Comparison of ENCODE assay signal across 16 cellular contexts in the genomic region with DNA sequence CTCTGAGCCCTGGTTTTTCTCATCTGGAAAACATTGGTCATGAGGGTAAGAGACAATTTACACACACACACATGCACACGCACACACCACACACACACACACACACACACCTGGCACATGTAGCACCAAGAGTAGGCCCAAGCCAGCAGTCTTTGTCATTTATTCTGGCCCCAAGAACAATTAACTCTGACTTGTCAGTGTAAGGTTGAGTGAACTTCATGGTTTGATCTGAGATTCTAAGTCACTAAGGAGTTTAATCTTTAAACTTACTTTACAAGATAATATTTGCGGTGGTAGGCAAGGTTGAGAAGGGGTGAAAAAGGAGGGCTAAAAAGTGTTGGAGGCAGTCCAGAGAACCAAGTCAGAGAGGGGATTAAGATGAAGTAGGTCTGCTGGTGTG. TPM values are rescaled to one million over a fixed set of nuclear protein-coding genes. Genes with fewer than 3 reads are reported as not detected.
A peak's percentile ranks its signal among the peaks of the same experiment; 100 is the strongest.
DNase-seq lines count a peak whose midpoint lies in the region; ATAC-seq, FAIRE-seq and TF ChIP-seq lines count a peak whose summit lies in the region.
"Had no signal": no experiment of that assay in that cellular context is flagged by ENCODE, and none has a peak within 500 bp of the region (broad histone marks: within the 10 kb centered on the region; RNA-seq: fewer than 3 reads in every experiment).

No MANE protein-coding gene starts in this region.

- H3K27me3 Mint-ChIP-seq in stimulated activated memory B cell treated with anti-CD40 and anti-IgM and Interleukin-4, amounts not matched to agents 10 μg/mL and 1 μg/mL and 100 μg/mL, for 72 hours = no peaks in the 10 kb centered on the region

- ATAC-seq in Panc1 (no peak), GM18873 (IDR thresholded peaks at IDR 0.05; ENCODE audit: low FRiP score, unreplicated experiment) (no peak)
- ATAC-seq in stimulated activated memory B cell treated with anti-CD40 and anti-IgM and Interleukin-4, amounts not matched to agents 10 μg/mL and 1 μg/mL and 100 μg/mL, for 72 hours = no peak

- H3K27ac Mint-ChIP-seq in stimulated activated memory B cell treated with anti-CD40 and anti-IgM and Interleukin-4, amounts not matched to agents 10 μg/mL and 1 μg/mL and 100 μg/mL, for 72 hours = peak overlapping the region; percentile 26

- H3K36me3 Mint-ChIP-seq in stimulated activated memory B cell treated with anti-CD40 and anti-IgM and Interleukin-4, amounts not matched to agents 10 μg/mL and 1 μg/mL and 100 μg/mL, for 72 hours = peaks cover 5% of the 10 kb centered on the region

- H3K4me3 Mint-ChIP-seq in stimulated activated memory B cell treated with anti-CD40 and anti-IgM and Interleukin-4, amounts not matched to agents 10 μg/mL and 1 μg/mL and 100 μg/mL, for 72 hours = no peak overlapping the region

- CTCF ChIA-PET in Panc1 (lab: Charles Lee) = no interaction called here

- 81 to 89% methylated on average over 2 of the region's 2 CpGs for WGBS in testis, 2 donors

- in situ Hi-C loops in Panc1 (cut with HindIII; ENCODE audit: low pct_unique_long_range_greater_than_20kb, low sequenced_read_pairs) = no loop called here

- peak; percentile 65 for FAIRE-seq in GM12891 (lab: Jason Lieb, UNC)

- H3K9me3 Mint-ChIP-seq in stimulated activated memory B cell treated with anti-CD40 and anti-IgM and Interleukin-4, amounts not matched to agents 10 μg/mL and 1 μg/mL and 100 μg/mL, for 72 hours = peaks cover 6% of the 10 kb centered on the region

- no peak for DNase-seq in GM12891 (ENCODE audit: insufficient read length, low spot score)
- no peak for DNase-seq in Panc1 (ENCODE audit: low read depth, low spot score)
- peak; percentile 64 for DNase-seq in kidney glomerular epithelial cell (lab: John Stamatoyannopoulos, UW)
- no peak for DNase-seq in T-helper 1 cell
- DNase-seq in testis = no peak
- DNase-seq: AML-193, DMS79 treated with DMSO at 0.1 percent for 48 hours, NCI-H1105, NCI-H2081 treated with DMSO at 0.1 percent for 48 hours, NCI-H510A, NCI-H748 treated with DMSO at 0.1 percent for 48 hours had no signal

- H3K4me3 ChIP-seq in Panc1 (ENCODE audit: low read depth in 2 of 2, low read length in 2 of 2) (no peak overlapping the region), testis (no peak overlapping the region)
- H3K4me3 ChIP-seq: HAP-1 had no signal

- TF ChIP-seq POLR2A in GM12891 (IDR thresholded peaks at IDR 0.05; ENCODE audit: low read depth, low read length) (no peak), testis (IDR thresholded peaks at IDR 0.05) (no peak)

- 0 out of 2 replicates have a peak, but pooled peaks cover 5% of the 10 kb centered on the region for H3K4me1 ChIP-seq in Panc1 (ENCODE audit: control insufficient read depth, insufficient read depth, low read length)
- H3K4me1 ChIP-seq in testis = no peaks in the 10 kb centered on the region
- H3K4me1 ChIP-seq: HAP-1 had no signal

- peak overlapping the region; percentile 72 for H3K27ac ChIP-seq in Panc1 (ENCODE audit: low read length)
- no peak overlapping the region for H3K27ac ChIP-seq in testis
- H3K27ac ChIP-seq: C4-2B had no signal

- POLR2A ChIA-PET in Panc1 (lab: Charles Lee) = no interaction called here

- H3K36me3 ChIP-seq in Panc1 (ENCODE audit: control insufficient read depth, insufficient read depth, low read length) (no peaks in the 10 kb centered on the region), testis (ENCODE audit: low read depth, missing control alignments) (no peaks in the 10 kb centered on the region)
- H3K36me3 ChIP-seq: HAP-1 had no signal

- intact Hi-C loops in Panc1 (cut with micrococcal nuclease; ENCODE audit: unreplicated experiment) (no loop called here), testis (cut with DNase I; ENCODE audit: low total_unique reads) (no loop called here)

- no peak for TF ChIP-seq CTCF in Panc1 (IDR thresholded peaks at IDR 0.05)
- TF ChIP-seq CTCF in testis (IDR thresholded peaks at IDR 0.05) = no peak

- no TSS peak for BruUV-seq in Panc1 (replicated peaks; lab: Mats Ljungman, UMichigan)

- no peaks in the 10 kb centered on the region for H3K27me3 ChIP-seq in Panc1 (ENCODE audit: control insufficient read depth, insufficient read depth, low read length)
- H3K27me3 ChIP-seq in testis = no peaks in the 10 kb centered on the region

- H3K4me1 Mint-ChIP-seq in stimulated activated memory B cell treated with anti-CD40 and anti-IgM and Interleukin-4, amounts not matched to agents 10 μg/mL and 1 μg/mL and 100 μg/mL, for 72 hours = peaks cover 49% of the 10 kb centered on the region

- H3K9me3 ChIP-seq in Panc1 (ENCODE audit: control insufficient read depth, insufficient read depth, low read depth, low read length) = peaks cover 22% of the 10 kb centered on the region; the same call in 1 of the 2 replicates
- no peaks in the 10 kb centered on the region for H3K9me3 ChIP-seq in testis
- H3K9me3 ChIP-seq: HAP-1 had no signal

TF ChIP-seq in GM12891, 5 proteins besides CTCF, POLR2A, EP300 and RAD21:
- no peak for TF ChIP-seq POLR2AphosphoS5 (IDR thresholded peaks at IDR 0.05; ENCODE audit: low read depth, low read length)
- TF ChIP-seq TAF1 (IDR thresholded peaks at IDR 0.05; ENCODE audit: low read depth, low read length) = no peak
- no peak for TF ChIP-seq POU2F2 (IDR thresholded peaks at IDR 0.05; ENCODE audit: low read depth, low read length)
- no peak for TF ChIP-seq PAX5 (IDR thresholded peaks at IDR 0.05; ENCODE audit: insufficient read depth, low read length, severe bottlenecking)

RNA-seq across cellular contexts. Expression of a gene that starts 44.0 kb away (rescaled TPM):
- not detected for polyA plus RNA-seq in GM12891 (2012; ENCODE audit: low read depth, missing spikeins)
- total RNA-seq in Panc1 (2021; ENCODE audit: unreplicated experiment) = not detected
- polyA plus RNA-seq in Panc1 (2012; ENCODE audit: insufficient read length) = not detected
- total RNA-seq in testis = 1 to 10 TPM in 1 of 2 donors, not detected in 1; 3.1 TPM
- 15.5 TPM for polyA plus RNA-seq in testis (ENCODE audit: insufficient read depth, low read depth, low replicate concordance)
- total RNA-seq: LHCN-M2 had no signal

RNA-seq across cellular contexts. Expression of a gene that starts 50.5 kb away (rescaled TPM):
- 14.5 TPM for polyA plus RNA-seq in GM12891 (2012; ENCODE audit: low read depth, missing spikeins)
- total RNA-seq in Panc1 (2021; ENCODE audit: unreplicated experiment) = 2.7 TPM
- polyA plus RNA-seq in Panc1 (2012; ENCODE audit: insufficient read length) = 1.7 TPM
- total RNA-seq in testis = under 1 TPM in 1 of 2 donors, not detected in 1; 0.63 TPM
- 6.2 TPM for polyA plus RNA-seq in testis (ENCODE audit: insufficient read depth, low read depth, low replicate concordance)
